ENCODE assay signal across 21 cellular contexts in the genomic region with DNA sequence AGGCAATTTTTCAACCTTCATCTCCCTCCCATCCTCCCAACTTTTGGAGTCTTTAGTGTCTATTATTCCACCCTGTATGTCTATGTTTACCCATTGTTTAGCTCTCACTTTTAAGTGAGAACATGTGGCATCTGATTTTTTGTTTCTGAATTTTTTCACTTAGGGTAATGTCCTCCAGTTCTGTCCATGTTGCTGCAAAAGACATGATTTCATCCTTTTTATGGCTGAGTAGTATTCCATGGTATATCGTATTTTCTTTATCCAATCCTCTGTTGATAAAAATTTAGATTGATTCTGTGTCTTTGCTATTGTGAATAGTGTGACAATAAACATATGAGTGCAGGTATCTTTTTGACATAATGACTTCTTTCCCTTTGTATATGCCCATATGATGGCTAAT. TPM values are rescaled to one million over a fixed set of nuclear protein-coding genes. Genes with fewer than 3 reads are reported as not detected.
A peak's percentile ranks its signal among the peaks of the same experiment; 100 is the strongest.
DNase-seq lines count a peak whose midpoint lies in the region; ATAC-seq and TF ChIP-seq lines count a peak whose summit lies in the region.
"Had no signal": no experiment of that assay in that cellular context is flagged by ENCODE, and none has a peak within 500 bp of the region (broad histone marks: within the 10 kb centered on the region; RNA-seq: fewer than 3 reads in every experiment).

No MANE protein-coding gene starts in this region.

- H3K27me3 ChIP-seq in SK-N-SH (ENCODE audit: insufficient read depth) = no peaks in the 10 kb centered on the region
- H3K27me3 ChIP-seq: BE2C, BLaER1 had no signal

- peaks cover 3% of the 10 kb centered on the region for H3F3A ChIP-seq in SK-N-SH (replicated peaks; ENCODE audit: insufficient read depth)

- no peak for TF ChIP-seq RAD21 in SK-N-SH (IDR thresholded peaks at IDR 0.05; ENCODE audit: low read length)

- H3K36me3 ChIP-seq in SK-N-SH (replicated peaks in 1 of 2; ENCODE audit: control insufficient read depth in 1 of 2, insufficient read depth in 2 of 2, low read length in 1 of 2) = no peaks in the 10 kb centered on the region
- no peaks in the 10 kb centered on the region for H3K36me3 ChIP-seq in HEK293 (ENCODE audit: control insufficient read depth in 2 of 2, insufficient read depth in 1 of 2, low read length in 2 of 2)
- H3K36me3 ChIP-seq: BE2C, BLaER1 had no signal

- H3K4me1 Mint-ChIP-seq in activated naive CD4-positive, alpha-beta T cell treated with anti-CD3 and anti-CD28 coated beads, Interleukin-2, amount 10 ng/mL, durations not matched to agents 7 days and 5 days = peaks cover 7% of the 10 kb centered on the region
- H3K4me1 Mint-ChIP-seq: CD14-positive monocyte; CD4-positive, alpha-beta memory T cell; CD4-positive, CD25-positive, alpha-beta regulatory T cell; CD8-positive, alpha-beta memory T cell had no signal

- no peak overlapping the region for H3K4me3 Mint-ChIP-seq in activated naive CD4-positive, alpha-beta T cell treated with anti-CD3 and anti-CD28 coated beads, Interleukin-2, amount 10 ng/mL, durations not matched to agents 7 days and 5 days
- H3K4me3 Mint-ChIP-seq: CD14-positive monocyte; CD4-positive, alpha-beta memory T cell; CD4-positive, CD25-positive, alpha-beta regulatory T cell; CD8-positive, alpha-beta memory T cell had no signal

- H3K4me1 ChIP-seq in SK-N-SH (ENCODE audit: control insufficient read depth in 1 of 2, insufficient read depth in 2 of 2, low read depth in 1 of 2, low read length in 1 of 2) (no peaks in the 10 kb centered on the region), HEK293 (ENCODE audit: control insufficient read depth, insufficient read depth, low read length) (no peaks in the 10 kb centered on the region)
- H3K4me1 ChIP-seq: A549, BE2C, BLaER1 had no signal

- no peaks in the 10 kb centered on the region for H3K9me2 ChIP-seq in SK-N-SH

- H3K9me3 Mint-ChIP-seq in activated naive CD4-positive, alpha-beta T cell treated with anti-CD3 and anti-CD28 coated beads, Interleukin-2, amount 10 ng/mL, durations not matched to agents 7 days and 5 days = peaks cover 3% of the 10 kb centered on the region

- WGBS in SK-N-SH (ENCODE audit: low lambda C conversion rate) = 68% methylated on average over 1 of the region's 1 CpG

- ATAC-seq in SK-N-SH treated with all-trans-retinoic acid at 6 μM for 48 hours = no peak

- H3K9ac ChIP-seq in SK-N-SH = no peak overlapping the region
- H3K9ac ChIP-seq: BLaER1 had no signal

- H3K27ac Mint-ChIP-seq in activated naive CD4-positive, alpha-beta T cell treated with anti-CD3 and anti-CD28 coated beads, Interleukin-2, amount 10 ng/mL, durations not matched to agents 7 days and 5 days = no peak overlapping the region
- H3K27ac Mint-ChIP-seq: CD14-positive monocyte; CD4-positive, alpha-beta memory T cell; CD4-positive, CD25-positive, alpha-beta regulatory T cell had no signal

- H3K4me3 ChIP-seq in SK-N-SH (ENCODE audit: low read depth in 2 of 2, low read length in 1 of 2) = no peak overlapping the region
- no peak overlapping the region for H3K4me3 ChIP-seq in HEK293 (ENCODE audit: low read depth, low read length)
- H3K4me3 ChIP-seq: A549, BLaER1, GM12878 had no signal

- no peak overlapping the region for H3K4me2 ChIP-seq in SK-N-SH
- H3K4me2 ChIP-seq: A549, BLaER1 had no signal

- TF ChIP-seq CTCF in SK-N-SH (IDR thresholded peaks at IDR 0.05) = no peak
- TF ChIP-seq CTCF in HEK293 (tag by site-specific recombination; IDR thresholded peaks at IDR 0.05) = no peak

- no peak for TF ChIP-seq EP300 in SK-N-SH (IDR thresholded peaks at IDR 0.05; ENCODE audit: borderline replicate concordance in 1 of 2, low read depth in 1 of 2, low read length in 1 of 2)

- DNase-seq in SK-N-SH = no peak
- DNase-seq in activated naive CD4-positive, alpha-beta T cell treated with anti-CD3 and anti-CD28 coated beads, Interleukin-2, amount 10 ng/mL, durations not matched to agents 7 days and 5 days = no peak
- no peak for DNase-seq in AG20443 (ENCODE audit: low spot score)
- DNase-seq: BE2C, C1 segment of cervical spinal cord, COR-L47, DMS 273 treated with DMSO at 0.1 percent for 48 hours, DMS153, DMS79, DND-41, GDM1 had no signal

- H4K20me1 ChIP-seq in SK-N-SH (ENCODE audit: insufficient read depth) = no peaks in the 10 kb centered on the region
- H4K20me1 ChIP-seq: BLaER1 had no signal

- no peaks in the 10 kb centered on the region for H3K9me3 ChIP-seq in SK-N-SH
- no peaks in the 10 kb centered on the region for H3K9me3 ChIP-seq in HEK293 (ENCODE audit: control insufficient read depth, insufficient read depth, low read depth, low read length)
- H3K9me3 ChIP-seq: A549, BE2C had no signal

- H3K36me3 Mint-ChIP-seq in activated naive CD4-positive, alpha-beta T cell treated with anti-CD3 and anti-CD28 coated beads, Interleukin-2, amount 10 ng/mL, durations not matched to agents 7 days and 5 days = peaks cover 2% of the 10 kb centered on the region
- H3K36me3 Mint-ChIP-seq: CD4-positive, CD25-positive, alpha-beta regulatory T cell had no signal

- H2AFZ ChIP-seq in SK-N-SH (ENCODE audit: low read depth) = no peak overlapping the region

- no peaks in the 10 kb centered on the region for H3K79me2 ChIP-seq in SK-N-SH (ENCODE audit: insufficient read depth)

- CTCF ChIA-PET in SK-N-SH (lab: Yijun Ruan, JAX) = interaction anchor here (0.7 to 2.9 kb wide), 5 partner anchors 9 to 182 kb away, joined by 3 to 21 read pairs (median 3); no protein-coding TSS in a partner anchor
- CTCF ChIA-PET in HEK293 (lab: Yijun Ruan, JAX) = interaction anchor here (0.5 to 3.8 kb wide), 14 partner anchors 8 to 374 kb away, joined by 3 to 24 read pairs (median 4); no protein-coding TSS in a partner anchor
- CTCF ChIA-PET in activated naive CD4-positive, alpha-beta T cell treated with anti-CD3 and anti-CD28 coated beads, Interleukin-2, amount 10 ng/mL, durations not matched to agents 7 days and 5 days (lab: Charles Lee) = interaction anchor here (1.0 to 2.7 kb wide), 10 partner anchors 9 to 193 kb away, joined by 3 to 8 read pairs (median 5); no protein-coding TSS in a partner anchor

- H3K27ac ChIP-seq in SK-N-SH (ENCODE audit: low read depth in 2 of 2, low read length in 1 of 2) (no peak overlapping the region), HEK293 (ENCODE audit: extremely low read depth, low read depth, low read length) (no peak overlapping the region)
- H3K27ac ChIP-seq: 22Rv1, A549, BLaER1 had no signal

- POLR2A ChIA-PET in SK-N-SH (lab: Yijun Ruan, JAX) (no interaction called here), HEK293 (lab: Yijun Ruan, JAX) (no interaction called here)

- peaks cover 8% of the 10 kb centered on the region for H3K27me3 Mint-ChIP-seq in activated naive CD4-positive, alpha-beta T cell treated with anti-CD3 and anti-CD28 coated beads, Interleukin-2, amount 10 ng/mL, durations not matched to agents 7 days and 5 days

TF ChIP-seq in SK-N-SH treated with all-trans-retinoic acid at 6 μM for 48 hours, 23 proteins besides CTCF, POLR2A, EP300 and RAD21 (continues in another document):
- TF ChIP-seq ZNF8 (CRISPR knock-in tag; IDR thresholded peaks at IDR 0.05) (peak; percentile 55; the same call in 1 of the 2 replicates), ISL1 (CRISPR knock-in tag; IDR thresholded peaks at IDR 0.05) (no peak), RARB (CRISPR knock-in tag; IDR thresholded peaks at IDR 0.05) (no peak)

TF ChIP-seq in SK-N-SH, 30 proteins besides CTCF, POLR2A, EP300 and RAD21 (continues in another document):
- TF ChIP-seq JUND (IDR thresholded peaks at IDR 0.05) (no peak), MEF2A (IDR thresholded peaks at IDR 0.05; ENCODE audit: borderline replicate concordance, low read depth) (no peak)

TF ChIP-seq in HEK293, 187 proteins besides CTCF, POLR2A, EP300 and RAD21 (continues in another document):
- TF ChIP-seq, protein P1, sequence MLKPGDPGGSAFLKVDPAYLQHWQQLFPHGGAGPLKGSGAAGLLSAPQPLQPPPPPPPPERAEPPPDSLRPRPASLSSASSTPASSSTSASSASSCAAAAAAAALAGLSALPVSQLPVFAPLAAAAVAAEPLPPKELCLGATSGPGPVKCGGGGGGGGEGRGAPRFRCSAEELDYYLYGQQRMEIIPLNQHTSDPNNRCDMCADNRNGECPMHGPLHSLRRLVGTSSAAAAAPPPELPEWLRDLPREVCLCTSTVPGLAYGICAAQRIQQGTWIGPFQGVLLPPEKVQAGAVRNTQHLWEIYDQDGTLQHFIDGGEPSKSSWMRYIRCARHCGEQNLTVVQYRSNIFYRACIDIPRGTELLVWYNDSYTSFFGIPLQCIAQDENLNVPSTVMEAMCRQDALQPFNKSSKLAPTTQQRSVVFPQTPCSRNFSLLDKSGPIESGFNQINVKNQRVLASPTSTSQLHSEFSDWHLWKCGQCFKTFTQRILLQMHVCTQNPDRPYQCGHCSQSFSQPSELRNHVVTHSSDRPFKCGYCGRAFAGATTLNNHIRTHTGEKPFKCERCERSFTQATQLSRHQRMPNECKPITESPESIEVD (tag by site-specific recombination; IDR thresholded peaks at IDR 0.05) = no peak
- TF ChIP-seq ZNF146 (tag by site-specific recombination; IDR thresholded peaks at IDR 0.05) (peak; percentile 91), REPIN1 (tag by site-specific recombination; IDR thresholded peaks at IDR 0.05; ENCODE audit: low read depth) (no peak)
- TF ChIP-seq, protein P2, sequence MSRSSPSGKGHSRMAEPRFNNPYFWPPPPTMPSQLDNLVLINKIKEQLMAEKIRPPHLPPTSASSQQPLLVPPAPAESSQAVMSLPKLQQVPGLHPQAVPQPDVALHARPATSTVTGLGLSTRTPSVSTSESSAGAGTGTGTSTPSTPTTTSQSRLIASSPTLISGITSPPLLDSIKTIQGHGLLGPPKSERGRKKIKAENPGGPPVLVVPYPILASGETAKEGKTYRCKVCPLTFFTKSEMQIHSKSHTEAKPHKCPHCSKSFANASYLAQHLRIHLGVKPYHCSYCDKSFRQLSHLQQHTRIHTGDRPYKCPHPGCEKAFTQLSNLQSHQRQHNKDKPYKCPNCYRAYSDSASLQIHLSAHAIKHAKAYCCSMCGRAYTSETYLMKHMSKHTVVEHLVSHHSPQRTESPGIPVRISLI (tag by site-specific recombination; IDR thresholded peaks at IDR 0.05) = no peak

RNA-seq across cellular contexts. Expression of a gene that starts 48.2 kb away (rescaled TPM):
- not detected in 2 replicates for polyA plus RNA-seq in SK-N-SH (2012; rRNA removed)
- not detected in 2 replicates for polyA plus RNA-seq in SK-N-SH (2012; cell fraction: cytosol; rRNA removed)
- not detected in 2 replicates for polyA plus RNA-seq in SK-N-SH (2012; cell fraction: nucleus; rRNA removed)
- polyA plus RNA-seq: A549; CD14-positive monocyte; CD4-positive, alpha-beta memory T cell; CD4-positive, CD25-positive, alpha-beta regulatory T cell; CD8-positive, alpha-beta memory T cell; GM12878 had no signal

RNA-seq across cellular contexts. Expression of a gene that starts 59.1 kb away (rescaled TPM):
- polyA plus RNA-seq in SK-N-SH (2012; rRNA removed) = 4.8 TPM in 2 replicates
- 6.9 and 9.4 TPM in 2 replicates for polyA plus RNA-seq in SK-N-SH (2012; cell fraction: cytosol; rRNA removed)
- polyA plus RNA-seq in SK-N-SH (2012; cell fraction: nucleus; rRNA removed) = 0.90 and 1.2 TPM in 2 replicates
- polyA plus RNA-seq: CD14-positive monocyte; CD4-positive, alpha-beta memory T cell; CD8-positive, alpha-beta memory T cell had no signal
